In genomic region chr3:69085543-69086132, GRCh38 we compare ENCODE assay signal across 9 cellular contexts. TPM values are rescaled to one million over a fixed set of nuclear protein-coding genes. Genes with fewer than 3 reads are reported as not detected.
DNase-seq lines count a peak whose midpoint lies in the region; ATAC-seq, FAIRE-seq and TF ChIP-seq lines count a peak whose summit lies in the region.
"Had no signal": no experiment of that assay in that cellular context is flagged by ENCODE, and none has a peak within 500 bp of the region (broad histone marks: within the 10 kb centered on the region; RNA-seq: fewer than 3 reads in every experiment).

No MANE protein-coding gene starts in this region.

- H3K4me1 Mint-ChIP-seq in activated CD4-positive, alpha-beta T cell treated with anti-CD3 and anti-CD28 coated beads, Interleukin-2, amount 10 ng/mL, durations not matched to agents 7 days and 5 days, result peaks cover 68% of the 10 kb centered on the region

- no peaks in the 10 kb centered on the region for H3K9me3 ChIP-seq in muscle layer of duodenum (ENCODE audit: control insufficient read depth in 1 of 2, low read length in 2 of 2)

- H3K27ac ChIP-seq in muscle layer of duodenum (ENCODE audit: low read length), result peak overlapping the region; percentile 97

- CTCF ChIA-PET in activated CD4-positive, alpha-beta T cell treated with anti-CD3 and anti-CD28 coated beads, Interleukin-2, amount 10 ng/mL, durations not matched to agents 7 days and 5 days (lab: Charles Lee), result interaction anchor here (1.1 to 2.3 kb wide), 7 partner anchors 7 to 127 kb away, joined by 3 to 7 read pairs (median 4); no protein-coding TSS in a partner anchor
- CTCF ChIA-PET in HEK293T (lab: Yijun Ruan, JAX), result no interaction called here

- no peaks in the 10 kb centered on the region for H3K27me3 Mint-ChIP-seq in activated CD4-positive, alpha-beta T cell treated with anti-CD3 and anti-CD28 coated beads, Interleukin-2, amount 10 ng/mL, durations not matched to agents 7 days and 5 days

- H3K9me3 Mint-ChIP-seq in activated CD4-positive, alpha-beta T cell treated with anti-CD3 and anti-CD28 coated beads, Interleukin-2, amount 10 ng/mL, durations not matched to agents 7 days and 5 days, result no peaks in the 10 kb centered on the region

- no peak for DNase-seq in activated CD4-positive, alpha-beta T cell treated with anti-CD3 and anti-CD28 coated beads, Interleukin-2, amount 10 ng/mL, durations not matched to agents 7 days and 5 days
- no peak for DNase-seq in activated CD4-positive, alpha-beta T cell treated with anti-CD3 and anti-CD28 coated beads for 1 hour
- DNase-seq in SW480 (ENCODE audit: low spot score) (peak; percentile 21), erythroblast (lab: John Stamatoyannopoulos, UW) (peak; percentile 64 to 76), HEK293T (ENCODE audit: extremely low spot score) (no peak), GM19239 (ENCODE audit: insufficient read length, low spot score) (no peak)

- H3K4me3 Mint-ChIP-seq in activated CD4-positive, alpha-beta T cell treated with anti-CD3 and anti-CD28 coated beads, Interleukin-2, amount 10 ng/mL, durations not matched to agents 7 days and 5 days, result peak overlapping the region; percentile 100

- no peak for ATAC-seq in HG02610 (IDR thresholded peaks at IDR 0.05; ENCODE audit: unreplicated experiment)

- no peaks in the 10 kb centered on the region for H3K36me3 ChIP-seq in muscle layer of duodenum (ENCODE audit: control insufficient read depth in 1 of 2, insufficient read depth in 2 of 2, low read length in 2 of 2)

- H3K4me1 ChIP-seq in muscle layer of duodenum (ENCODE audit: control insufficient read depth in 1 of 2, insufficient read depth in 2 of 2, low read length in 2 of 2), result peaks cover 42 to 66% of the 10 kb centered on the region in 2 donors

- peak overlapping the region; percentile 93 to 97 for H3K4me3 ChIP-seq in muscle layer of duodenum (ENCODE audit: low read depth in 1 of 2, low read length in 2 of 2)

- H3K36me3 Mint-ChIP-seq in activated CD4-positive, alpha-beta T cell treated with anti-CD3 and anti-CD28 coated beads, Interleukin-2, amount 10 ng/mL, durations not matched to agents 7 days and 5 days (ENCODE audit: low read depth), result peaks cover 39% of the 10 kb centered on the region

- FAIRE-seq in GM19239 (lab: Jason Lieb, UNC), result no peak

- H3K27me3 ChIP-seq in muscle layer of duodenum (ENCODE audit: low read depth, low read length), result no peaks in the 10 kb centered on the region

- peak overlapping the region; percentile 97 for H3K27ac Mint-ChIP-seq in activated CD4-positive, alpha-beta T cell treated with anti-CD3 and anti-CD28 coated beads, Interleukin-2, amount 10 ng/mL, durations not matched to agents 7 days and 5 days

- TF ChIP-seq POLR2A in erythroblast (IDR thresholded peaks at IDR 0.05; ENCODE audit: low read length), result no peak

- POLR2A ChIA-PET in activated CD4-positive, alpha-beta T cell treated with anti-CD3 and anti-CD28 coated beads, Interleukin-2, amount 10 ng/mL, durations not matched to agents 7 days and 5 days (lab: Charles Lee), result no interaction called here
- POLR2A ChIA-PET in HEK293T (lab: Yijun Ruan, JAX), result interaction anchor here (1.1 to 2.6 kb wide), 2 partner anchors 14 to 33 kb away, joined by 3 to 7 read pairs; partner anchors contain the start of gene TMF1

TF ChIP-seq in HEK293T, 16 proteins besides CTCF, POLR2A, EP300 and RAD21:
- TF ChIP-seq TARDBP (IDR thresholded peaks at IDR 0.05), result no peak
- TF ChIP-seq L3MBTL2 (conservative IDR thresholded peaks at IDR 0.05), result no peak; the same call in 1 of the 2 replicates
- no peak for TF ChIP-seq ELF4 (IDR thresholded peaks at IDR 0.05)
- no peak for TF ChIP-seq SUZ12 (IDR thresholded peaks at IDR 0.05)
- TF ChIP-seq FOXK2 (IDR thresholded peaks at IDR 0.05), result no peak
- no peak for TF ChIP-seq NFRKB (IDR thresholded peaks at IDR 0.05)
- TF ChIP-seq HDGF (IDR thresholded peaks at IDR 0.05; ENCODE audit: borderline replicate concordance), result no peak
- no peak for TF ChIP-seq FOXM1 (IDR thresholded peaks at IDR 0.05; ENCODE audit: borderline replicate concordance)
- no peak for TF ChIP-seq ARNT (IDR thresholded peaks at IDR 0.05)
- TF ChIP-seq PKNOX1 (IDR thresholded peaks at IDR 0.05), result no peak
- TF ChIP-seq LEF1 (IDR thresholded peaks at IDR 0.05; ENCODE audit: borderline replicate concordance), result no peak
- no peak for TF ChIP-seq ZNF384 (IDR thresholded peaks at IDR 0.05)
- no peak for TF ChIP-seq BHLHE40 (IDR thresholded peaks at IDR 0.05; ENCODE audit: borderline replicate concordance)

RNA-seq across cellular contexts. Expression of gene ARL6IP5, which starts 0.9 kb away (rescaled TPM):
- total RNA-seq in activated CD4-positive, alpha-beta T cell treated with anti-CD3 and anti-CD28 coated beads, Interleukin-2, amount 10 ng/mL, durations not matched to agents 7 days and 5 days, result 100 to 1,000 TPM; 154 to 156 TPM

RNA-seq across cellular contexts. Expression of gene UBA3, which starts 5.5 kb away (rescaled TPM):
- total RNA-seq in activated CD4-positive, alpha-beta T cell treated with anti-CD3 and anti-CD28 coated beads, Interleukin-2, amount 10 ng/mL, durations not matched to agents 7 days and 5 days, result 10 to 100 TPM; 81.1 to 88.9 TPM

RNA-seq across cellular contexts. Expression of gene TMF1, which starts 33.5 kb away (rescaled TPM):
- total RNA-seq in activated CD4-positive, alpha-beta T cell treated with anti-CD3 and anti-CD28 coated beads, Interleukin-2, amount 10 ng/mL, durations not matched to agents 7 days and 5 days, result 10 to 100 TPM; 43.0 to 43.5 TPM

RNA-seq across cellular contexts. Expression of gene LMOD3, which starts 36.8 kb away (rescaled TPM):
- not detected for total RNA-seq in activated CD4-positive, alpha-beta T cell treated with anti-CD3 and anti-CD28 coated beads, Interleukin-2, amount 10 ng/mL, durations not matched to agents 7 days and 5 days
- total RNA-seq: pulmonary artery endothelial cell had no signal

Comparison
In these comparisons a context has a peak if more than half of its experiments do, and no peak if none do; other contexts are left out.
1. DNase-seq: peak in SW480 (single experiment) and erythroblast (2 of 2); none in activated CD4-positive, alpha-beta T cell treated with anti-CD3 and anti-CD28 coated beads, Interleukin-2, amount 10 ng/mL, durations not matched to agents 7 days and 5 days (single experiment), activated CD4-positive, alpha-beta T cell treated with anti-CD3 and anti-CD28 coated beads for 1 hour (single experiment), HEK293T (single experiment) and GM19239 (single experiment).